Comparison of ENCODE assay signal across 17 cellular contexts in genomic region chr3:127998596-127998995, GRCh38. TPM values are rescaled to one million over a fixed set of nuclear protein-coding genes. Genes with fewer than 3 reads are reported as not detected.
DNase-seq lines count a peak whose midpoint lies in the region; TF ChIP-seq lines count a peak whose summit lies in the region.
"Had no signal": no experiment of that assay in that cellular context is flagged by ENCODE, and none has a peak within 500 bp of the region (broad histone marks: within the 10 kb centered on the region; RNA-seq: fewer than 3 reads in every experiment).

No MANE protein-coding gene starts in this region.

- no peak overlapping the region for H2AK5ac ChIP-seq in neuronal stem cell (ENCODE audit: low read depth, low read length)

- TF ChIP-seq CTCF in stomach (IDR thresholded peaks at IDR 0.05) (no peak), RWPE1 (conservative IDR thresholded peaks at IDR 0.05; ENCODE audit: low read depth) (no peak)

- peak overlapping the region; percentile 14 for H4K91ac ChIP-seq in neuronal stem cell (ENCODE audit: low read depth, low read length, poor library complexity)

- WGBS in neuronal stem cell (ENCODE audit: extremely low coverage in 2 of 2, insufficient read length in 2 of 2, insufficient replicate concordance in 1 of 2), 2 donors: no CpG with 5 or more reads among the region's 3 CpGs
- WGBS in stomach, 5 donors: 73 to 86% (median 85%) methylated on average over 3 of the region's 3 CpGs

- no peak overlapping the region for H3K18ac ChIP-seq in neuronal stem cell (ENCODE audit: low read length)

- H3K4me2 ChIP-seq in neuronal stem cell (ENCODE audit: insufficient read depth, low read length, poor library complexity, severe bottlenecking): no peak overlapping the region
- H3K4me2 ChIP-seq: A549, BLaER1, GM23338 had no signal

- no peak for TF ChIP-seq EP300 in stomach (IDR thresholded peaks at IDR 0.05)

- DNase-seq in activated CD8-positive, alpha-beta memory T cell treated with anti-CD3 and anti-CD28 coated beads for 24 hours: peak; percentile 19
- DNase-seq in activated CD8-positive, alpha-beta memory T cell treated with anti-CD3 and anti-CD28 coated beads, Interleukin-2, amount 50 U/mL, for 48 hours: no peak
- DNase-seq in neuronal stem cell (ENCODE audit: low spot score) (no peak), stomach (peak; percentile 5), D341Med (ENCODE audit: low spot score) (no peak), NCI-H2227 treated with DMSO at 0.1 percent for 48 hours (lab: John Stamatoyannopoulos, UW) (no peak), RWPE1 (ENCODE audit: low spot score) (no peak)
- DNase-seq: CD4-positive, alpha-beta memory T cell; DMS79 treated with DMSO at 0.1 percent for 48 hours; GF-D8; HCEC 1CT; IMR-90 had no signal

- peak overlapping the region; percentile 10 for H2BK120ac ChIP-seq in neuronal stem cell (ENCODE audit: low read depth, low read length)

- H3K79me1 ChIP-seq in neuronal stem cell (ENCODE audit: low read depth, low read length): no peaks in the 10 kb centered on the region

- H3K14ac ChIP-seq in neuronal stem cell (ENCODE audit: low read length): no peak overlapping the region

- intact Hi-C loops in stomach (cut with DNase I; ENCODE audit: low total_unique reads): no loop called here

- no peak overlapping the region for H2BK12ac ChIP-seq in neuronal stem cell (ENCODE audit: low read length)

- H3K27me3 ChIP-seq in neuronal stem cell (ENCODE audit: control insufficient read depth in 3 of 3, insufficient read depth in 3 of 3, low read depth in 1 of 3, low read length in 3 of 3) (peaks cover 0 to 9% (median 0%) of the 10 kb centered on the region in 3 experiments), stomach (peaks cover 0 to 5% (median 0%) of the 10 kb centered on the region in 3 donors)
- H3K27me3 ChIP-seq: BLaER1 had no signal

- no peak overlapping the region for H3K23ac ChIP-seq in neuronal stem cell (ENCODE audit: low read depth, low read length, poor library complexity)

- CTCF ChIA-PET in RWPE1 (lab: Yijun Ruan, JAX): interaction anchor here (1.0 kb wide), 1 partner anchor 28 kb away, joined by 10 read pairs; no protein-coding TSS in a partner anchor

- H4K8ac ChIP-seq in neuronal stem cell (ENCODE audit: low read depth, low read length): no peak overlapping the region

- H3K4ac ChIP-seq in neuronal stem cell (ENCODE audit: low read length): no peak overlapping the region

- no peak overlapping the region for H3K9ac ChIP-seq in neuronal stem cell (ENCODE audit: low read depth, low read length, poor library complexity)
- H3K9ac ChIP-seq: BLaER1 had no signal

- no peak overlapping the region for H2BK5ac ChIP-seq in neuronal stem cell (ENCODE audit: low read length)

- H3K9me3 ChIP-seq in neuronal stem cell (replicated peaks in 1 of 2; ENCODE audit: control insufficient read depth in 2 of 2, insufficient read depth in 1 of 2, low read depth in 1 of 2, low read length in 2 of 2) (peaks cover 0 to 4% of the 10 kb centered on the region in 2 donors), stomach (no peaks in the 10 kb centered on the region)
- H3K9me3 ChIP-seq: A549, BLaER1 had no signal

- TF ChIP-seq POLR2A in stomach (IDR thresholded peaks at IDR 0.05): no peak

- POLR2A ChIA-PET in RWPE1 (lab: Yijun Ruan, JAX; ENCODE audit: low non-redundant PET): no interaction called here

- H3K4me3 ChIP-seq in neuronal stem cell (ENCODE audit: low read length in 2 of 2) (no peak overlapping the region), stomach (no peak overlapping the region)
- H3K4me3 ChIP-seq: A549, BLaER1, GM23338 had no signal

- H3K27ac ChIP-seq in neuronal stem cell (replicated peaks; ENCODE audit: low read length): no peak overlapping the region
- no peak overlapping the region for H3K27ac ChIP-seq in stomach
- H3K27ac ChIP-seq in RWPE1: no peak overlapping the region
- H3K27ac ChIP-seq: 22Rv1, A549, BLaER1, HL-60 had no signal

- H3K36me3 ChIP-seq in neuronal stem cell (replicated peaks in 1 of 2; ENCODE audit: control insufficient read depth in 2 of 2, insufficient read depth in 2 of 2, low read length in 2 of 2) (no peaks in the 10 kb centered on the region), stomach (no peaks in the 10 kb centered on the region)
- H3K36me3 ChIP-seq: BLaER1 had no signal

- no peak overlapping the region for H2BK15ac ChIP-seq in neuronal stem cell (ENCODE audit: low read length)

- H3K4me1 ChIP-seq in neuronal stem cell (ENCODE audit: control insufficient read depth in 2 of 2, insufficient read depth in 1 of 2, low read depth in 1 of 2, low read length in 2 of 2) (no peaks in the 10 kb centered on the region), stomach (no peaks in the 10 kb centered on the region)
- H3K4me1 ChIP-seq: A549, BLaER1 had no signal

- H2AFZ ChIP-seq in neuronal stem cell (ENCODE audit: low read length): no peak overlapping the region
- H2AFZ ChIP-seq: GM23338 had no signal

RNA-seq across cellular contexts. Expression of gene SEC61A1, which starts 53.6 kb away (rescaled TPM):
- polyA plus RNA-seq in neuronal stem cell (2013, experiment 1 of 2): 61.5 TPM
- polyA plus RNA-seq in neuronal stem cell (2013, experiment 2 of 2): 64.0 TPM
- total RNA-seq in stomach: 100 to 1,000 TPM in 3 of 5 donors, 10 to 100 TPM in 2; 36.8 to 200 (median 143) TPM
- polyA plus RNA-seq in stomach: 10 to 100 TPM; 42.3 to 87.1 (median 74.2) TPM

Comparison
In these comparisons a context has a peak if more than half of its experiments do, and no peak if none do; other contexts are left out.
1. DNase-seq: peak in activated CD8-positive, alpha-beta memory T cell treated with anti-CD3 and anti-CD28 coated beads for 24 hours (single experiment) and stomach (single experiment); none in activated CD8-positive, alpha-beta memory T cell treated with anti-CD3 and anti-CD28 coated beads, Interleukin-2, amount 50 U/mL, for 48 hours (single experiment), neuronal stem cell (single experiment), D341Med (single experiment), NCI-H2227 treated with DMSO at 0.1 percent for 48 hours (single experiment) and RWPE1 (single experiment).